In genomic region chr14:91835197-91835919, GRCh38 we compare ENCODE assay signal across 7 cellular contexts. TPM values are rescaled to one million over a fixed set of nuclear protein-coding genes. Genes with fewer than 3 reads are reported as not detected.
DNase-seq lines count a peak whose midpoint lies in the region; ATAC-seq and TF ChIP-seq lines count a peak whose summit lies in the region.

No MANE protein-coding gene starts in this region.

- H3K36me3 Mint-ChIP-seq in activated naive CD4-positive, alpha-beta T cell treated with anti-CD3 and anti-CD28 coated beads, Interleukin-2, amount 50 U/mL, for 24 hours, result peaks cover 5% of the 10 kb centered on the region

- peaks cover 82% of the 10 kb centered on the region for H3K4me1 Mint-ChIP-seq in activated naive CD4-positive, alpha-beta T cell treated with anti-CD3 and anti-CD28 coated beads, Interleukin-2, amount 50 U/mL, for 24 hours

- peak overlapping the region; percentile 51 for H3K4me3 ChIP-seq in lower leg skin (ENCODE audit: low read depth, poor library complexity, severe bottlenecking)

- H3K27ac Mint-ChIP-seq in activated naive CD4-positive, alpha-beta T cell treated with anti-CD3 and anti-CD28 coated beads, Interleukin-2, amount 50 U/mL, for 24 hours, result peak overlapping the region; percentile 81

- H3K4me3 Mint-ChIP-seq in activated naive CD4-positive, alpha-beta T cell treated with anti-CD3 and anti-CD28 coated beads, Interleukin-2, amount 50 U/mL, for 24 hours, result peak overlapping the region; percentile 88

- TF ChIP-seq POLR2A in lower leg skin (IDR thresholded peaks at IDR 0.05), result no peak

- no peak for TF ChIP-seq CTCF in lower leg skin (IDR thresholded peaks at IDR 0.05)

- H3K27me3 Mint-ChIP-seq in activated naive CD4-positive, alpha-beta T cell treated with anti-CD3 and anti-CD28 coated beads, Interleukin-2, amount 50 U/mL, for 24 hours, result no peaks in the 10 kb centered on the region

- 7 to 8% methylated on average over 19 of the region's 19 CpGs for WGBS in lower leg skin, 2 donors

- ATAC-seq in GM19397 (IDR thresholded peaks at IDR 0.05; ENCODE audit: unreplicated experiment), result peak; percentile 23
- peak; percentile 19 for ATAC-seq in HG02938 (IDR thresholded peaks at IDR 0.05; ENCODE audit: unreplicated experiment)
- ATAC-seq in HG03439 (IDR thresholded peaks at IDR 0.05; ENCODE audit: unreplicated experiment), result no peak

- DNase-seq in lower leg skin (ENCODE audit: low spot score in 2 of 2) (no peak), NOMO-1 (lab: John Stamatoyannopoulos, UW; ENCODE audit: unreplicated experiment in 2 of 2) (no peak), cortex of kidney (lab: John Stamatoyannopoulos, UW) (no peak)

- H3K9me3 Mint-ChIP-seq in activated naive CD4-positive, alpha-beta T cell treated with anti-CD3 and anti-CD28 coated beads, Interleukin-2, amount 50 U/mL, for 24 hours, result no peaks in the 10 kb centered on the region

- intact Hi-C loops in lower leg skin (cut with DNase I; ENCODE audit: low total_unique reads), result no loop called here

RNA-seq across cellular contexts. Expression of gene TC2N, which starts 32.0 kb away (rescaled TPM):
- 10 to 100 TPM; 31.6 to 40.9 (median 35.9) TPM for total RNA-seq in lower leg skin
